ENCODE assay signal across 7 cellular contexts in the genomic region with DNA sequence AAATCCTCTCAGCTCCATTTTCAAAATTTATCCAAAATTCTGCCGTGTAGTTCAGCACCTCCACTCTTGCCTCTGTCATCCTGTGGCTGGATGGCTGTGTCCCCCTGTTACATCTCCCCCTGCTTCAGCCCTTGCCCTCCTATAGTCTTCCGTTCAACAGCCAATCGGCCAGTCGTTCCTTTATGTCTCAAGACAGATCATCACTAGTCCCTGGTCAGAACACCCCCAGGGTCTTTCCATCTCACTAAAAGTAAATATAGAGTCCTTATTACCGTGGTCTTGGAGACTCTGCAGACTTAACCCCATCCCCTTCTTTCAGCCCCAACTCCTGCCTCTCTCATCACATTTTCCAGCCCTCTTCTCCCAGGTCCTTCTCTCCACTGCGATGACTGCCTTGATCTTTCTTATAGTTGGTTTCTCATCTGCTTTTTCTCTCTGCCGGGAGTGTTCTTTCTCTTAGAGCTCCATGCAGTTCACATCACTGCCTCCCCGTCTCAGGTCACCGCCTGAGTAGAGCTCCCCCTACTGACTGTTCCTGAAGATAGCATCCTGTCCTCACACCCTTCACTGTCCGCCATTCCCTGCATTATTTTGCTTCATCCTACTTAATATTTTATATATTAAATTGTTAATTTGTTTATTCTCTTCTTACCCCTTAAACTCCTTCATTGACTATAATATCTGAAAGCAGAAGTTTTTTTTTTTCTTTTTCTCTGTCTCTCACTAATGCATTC.
DNase-seq lines count a peak whose midpoint lies in the region; ATAC-seq and TF ChIP-seq lines count a peak whose summit lies in the region.

No MANE protein-coding gene starts in this region.

- TF ChIP-seq CTCF in GM12872 (IDR thresholded peaks at IDR 0.05; ENCODE audit: insufficient read depth, low read depth, low read length), result peak; percentile 65

- DNase-seq in RPMI7951 (ENCODE audit: low read depth) (peak; percentile 18), germinal center (ENCODE audit: low spot score) (peak; percentile 16), activated gamma-delta T cell treated with Interleukin-2 at 50 U/mL for 16 hours (no peak)
- no peak for DNase-seq in central memory CD4-positive, alpha-beta T cell

- ATAC-seq in GM21367 (IDR thresholded peaks at IDR 0.05; ENCODE audit: unreplicated experiment), result peak; percentile 86
- peak; percentile 86 for ATAC-seq in HG03457 (IDR thresholded peaks at IDR 0.05; ENCODE audit: unreplicated experiment)

Comparison
In these comparisons a context has a peak if more than half of its experiments do, and no peak if none do; other contexts are left out.
1. DNase-seq: peak in RPMI7951 (single experiment) and germinal center (single experiment); none in central memory CD4-positive, alpha-beta T cell (single experiment) and activated gamma-delta T cell treated with Interleukin-2 at 50 U/mL for 16 hours (single experiment).